In the genomic region with DNA sequence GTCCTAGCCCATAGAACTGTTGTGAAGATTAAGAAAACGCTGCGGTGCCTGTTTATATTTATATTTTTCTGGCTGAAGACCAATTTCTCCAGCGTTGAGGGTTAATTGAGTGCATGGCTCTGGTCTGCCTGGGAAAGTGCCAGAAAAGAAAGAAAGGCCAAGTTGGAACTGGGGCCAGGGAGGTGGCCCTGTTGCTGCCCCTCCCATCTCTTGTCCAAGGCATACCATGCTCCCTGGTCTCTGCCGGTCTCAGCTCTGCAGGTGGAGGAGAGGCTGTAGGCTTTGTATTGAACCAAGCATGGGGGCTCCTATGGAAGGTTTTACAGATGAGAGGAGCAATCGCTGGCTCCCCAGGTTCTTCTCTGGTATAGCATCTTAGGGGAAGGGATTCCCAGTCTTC, we compare ENCODE assay signal across 16 cellular contexts.
"Had no signal": no experiment of that assay in that cellular context is flagged by ENCODE, and none has a peak within 500 bp of the region (broad histone marks: within the 10 kb centered on the region; RNA-seq: fewer than 3 reads in every experiment).

No MANE protein-coding gene starts in this region.

- H2AFZ ChIP-seq: parathyroid adenoma had no signal

- ATAC-seq: gastroesophageal sphincter, left lobe of liver had no signal

- H3K4me1 ChIP-seq: ascending aorta, breast epithelium, gastroesophageal sphincter, parathyroid adenoma, sigmoid colon, stomach, testis had no signal

- DNase-seq: activated CD4-positive, CD25-positive, alpha-beta regulatory T cell treated with anti-CD3 and anti-CD28 coated beads, Interleukin-2, amount 50 U/mL, for 72 hours; activated naive CD4-positive, alpha-beta T cell treated with Interleukin-2 at 50 U/mL for 16 hours; dermis blood vessel endothelial cell; erythroblast; mammary epithelial cell; sigmoid colon; spleen; stomach; T1000; testis; upper lobe of left lung had no signal

- H3K79me2 ChIP-seq: parathyroid adenoma had no signal

- H3K36me3 ChIP-seq: ascending aorta, breast epithelium, gastroesophageal sphincter, sigmoid colon, spleen, stomach, upper lobe of left lung had no signal

- H3K27me3 ChIP-seq: ascending aorta, testis, upper lobe of left lung had no signal

- H3K9ac ChIP-seq: parathyroid adenoma had no signal

- H3K9me3 ChIP-seq: ascending aorta, breast epithelium, gastroesophageal sphincter, sigmoid colon, spleen, stomach, testis, upper lobe of left lung had no signal

- H3K4me3 ChIP-seq: ascending aorta, breast epithelium, gastroesophageal sphincter, sigmoid colon, spleen, stomach, testis, upper lobe of left lung had no signal

- H3K27ac ChIP-seq: ascending aorta, breast epithelium, gastroesophageal sphincter, parathyroid adenoma, sigmoid colon, spleen, stomach, testis, upper lobe of left lung had no signal
